ENCODE assay signal across 8 cellular contexts in genomic region chr1:149849246-149849946, GRCh38. TPM values are rescaled to one million over a fixed set of nuclear protein-coding genes. Genes with fewer than 3 reads are reported as not detected.
DNase-seq lines count a peak whose midpoint lies in the region; ATAC-seq and TF ChIP-seq lines count a peak whose summit lies in the region.

No MANE protein-coding gene starts in this region.

- peak overlapping the region; percentile 91 for H3K27ac Mint-ChIP-seq in neural crest cell (ENCODE audit: unreplicated experiment)

- no peaks in the 10 kb centered on the region for H3K36me3 Mint-ChIP-seq in neural crest cell (ENCODE audit: low read depth)

- H3K9me3 Mint-ChIP-seq in neural crest cell = no peaks in the 10 kb centered on the region

- H3K4me1 Mint-ChIP-seq in neural crest cell = peaks cover 49% of the 10 kb centered on the region

- peak; percentile 6 for DNase-seq in CD1c-positive myeloid dendritic cell (ENCODE audit: extremely low spot score)
- DNase-seq in M059J (ENCODE audit: low read depth) = peak; percentile 47
- peak; percentile 8 for DNase-seq in dedifferentiated amniotic fluid mesenchymal stem cell (ENCODE audit: extremely low spot score)
- DNase-seq in neural crest cell (ENCODE audit: low read depth, low spot score) = peak; percentile 0
- DNase-seq in NCI-H2227 treated with DMSO at 0.1 percent for 48 hours (lab: John Stamatoyannopoulos, UW) = no peak
- DNase-seq in globus pallidus (ENCODE audit: low spot score) = no peak
- no peak for DNase-seq in SKM-1 (lab: John Stamatoyannopoulos, UW; ENCODE audit: unreplicated experiment)

- peak overlapping the region; percentile 88 for H3K4me3 Mint-ChIP-seq in neural crest cell

- no peak for TF ChIP-seq CTCF in neural crest cell (conservative IDR thresholded peaks at IDR 0.05)

- ATAC-seq in GM21423 (IDR thresholded peaks at IDR 0.05; ENCODE audit: unreplicated experiment) = no peak

- no peaks in the 10 kb centered on the region for H3K27me3 Mint-ChIP-seq in neural crest cell (ENCODE audit: low read depth)

RNA-seq across cellular contexts. Expression of gene BOLA1, which starts 50.0 kb away (rescaled TPM):
- total RNA-seq in M059J (2014; rRNA removed; shearing (Covaris generic)) = 5.9 and 10.3 TPM in 2 replicates
- 10.1 TPM in 2 replicates for total RNA-seq in neural crest cell

Comparison
In these comparisons a context has a peak if more than half of its experiments do, and no peak if none do; other contexts are left out.
1. DNase-seq: peak in CD1c-positive myeloid dendritic cell (single experiment), M059J (single experiment), dedifferentiated amniotic fluid mesenchymal stem cell (single experiment) and neural crest cell (single experiment); none in NCI-H2227 treated with DMSO at 0.1 percent for 48 hours (single experiment), globus pallidus (single experiment) and SKM-1 (single experiment).